ENCODE assay signal across 12 cellular contexts in the genomic region with DNA sequence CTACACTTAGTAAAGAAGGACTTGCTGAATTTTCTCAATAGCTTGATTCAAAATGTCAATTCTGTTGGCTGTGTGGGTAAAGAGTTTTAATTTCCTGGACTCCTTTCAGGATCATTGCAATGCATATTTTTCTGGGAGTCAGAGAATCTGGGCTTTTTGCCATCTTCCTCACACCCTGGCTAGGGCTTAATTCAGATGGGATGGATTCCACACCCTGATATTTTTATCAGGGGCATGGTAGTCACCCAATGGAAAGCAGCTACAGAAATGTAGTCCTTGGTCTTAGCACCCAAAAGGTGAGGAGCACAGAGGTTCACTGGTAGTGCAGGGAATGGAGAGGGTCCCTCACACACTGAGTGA.
DNase-seq lines count a peak whose midpoint lies in the region; ATAC-seq, FAIRE-seq and TF ChIP-seq lines count a peak whose summit lies in the region.
"Had no signal": no experiment of that assay in that cellular context is flagged by ENCODE, and none has a peak within 500 bp of the region (broad histone marks: within the 10 kb centered on the region; RNA-seq: fewer than 3 reads in every experiment).

No MANE protein-coding gene starts in this region.

- peaks cover 89% of the 10 kb centered on the region for H3K4me1 Mint-ChIP-seq in CD4-positive, alpha-beta T cell (ENCODE audit: low read depth)

- H3K27ac ChIP-seq in CD4-positive, alpha-beta T cell (ENCODE audit: low read depth, low read length), result no peak overlapping the region
- peak overlapping the region; percentile 68 for H3K27ac ChIP-seq in neutrophil

- peaks cover 92 to 96% of the 10 kb centered on the region in 2 experiments for H3K4me1 ChIP-seq in neutrophil (ENCODE audit: control insufficient read depth in 1 of 2, insufficient read depth in 1 of 2, low read depth in 1 of 2, low read length in 1 of 2)

- H3K27me3 Mint-ChIP-seq in CD4-positive, alpha-beta T cell, result no peaks in the 10 kb centered on the region
- H3K27me3 Mint-ChIP-seq: progenitor cell of endocrine pancreas had no signal

- FAIRE-seq in urothelium cell line (lab: Jason Lieb, UNC), result no peak
- FAIRE-seq: endothelial cell of umbilical vein had no signal

- POLR2A ChIA-PET in CD4-positive, alpha-beta T cell (lab: Charles Lee), result interaction anchor here (0.9 to 6.9 kb wide), 2 partner anchors 14 kb away, joined by 3 to 57 read pairs; no protein-coding TSS in a partner anchor

- no peaks in the 10 kb centered on the region for H3K9me3 Mint-ChIP-seq in CD4-positive, alpha-beta T cell

- no peaks in the 10 kb centered on the region for H3K9me3 ChIP-seq in CD4-positive, alpha-beta T cell (ENCODE audit: control insufficient read depth, low read length)
- H3K9me3 ChIP-seq in neutrophil, result no peaks in the 10 kb centered on the region

- ATAC-seq in CD4-positive, alpha-beta T cell (ENCODE audit: poor library complexity), result no peak
- no peak for ATAC-seq in GM18511 (IDR thresholded peaks at IDR 0.05; ENCODE audit: unreplicated experiment)
- ATAC-seq: Panc1 had no signal

- intact Hi-C loops in CD4-positive, alpha-beta T cell (cut with DNase I, micrococcal nuclease), result no loop called here

- H3K27me3 ChIP-seq in CD4-positive, alpha-beta T cell (ENCODE audit: control insufficient read depth, insufficient read depth, low read length), result no peaks in the 10 kb centered on the region
- no peaks in the 10 kb centered on the region for H3K27me3 ChIP-seq in neutrophil

- peak overlapping the region; percentile 83 for H3K27ac Mint-ChIP-seq in CD4-positive, alpha-beta T cell
- H3K27ac Mint-ChIP-seq: progenitor cell of endocrine pancreas had no signal

- H3K4me3 ChIP-seq in neutrophil (ENCODE audit: low read depth in 1 of 2, low read length in 1 of 2), result no peak overlapping the region

- CTCF ChIA-PET in CD4-positive, alpha-beta T cell (lab: Charles Lee), result no interaction called here

- DNase-seq in CD4-positive, alpha-beta T cell, result no peak
- DNase-seq in HS-27A (ENCODE audit: low read depth), result peak; percentile 48
- peak; percentile 41 for DNase-seq in dedifferentiated amniotic fluid mesenchymal stem cell (ENCODE audit: extremely low spot score)
- DNase-seq in HuH-7.5 (ENCODE audit: low spot score), result no peak
- no peak for DNase-seq in Ammon's horn (ENCODE audit: low spot score)
- no peak for DNase-seq in urothelium cell line (ENCODE audit: low spot score)
- DNase-seq: GF-D8 had no signal

- peak overlapping the region; percentile 63 for H3K4me3 Mint-ChIP-seq in CD4-positive, alpha-beta T cell

- H3K36me3 Mint-ChIP-seq in CD4-positive, alpha-beta T cell (ENCODE audit: low read depth), result peaks cover 68% of the 10 kb centered on the region

- H3K36me3 ChIP-seq in neutrophil, result peaks cover 16% of the 10 kb centered on the region

- no peak for TF ChIP-seq CTCF in CD4-positive, alpha-beta T cell (IDR thresholded peaks at IDR 0.05)
- TF ChIP-seq CTCF in neutrophil (IDR thresholded peaks at IDR 0.05), result no peak

Comparison
In these comparisons a context has a peak if more than half of its experiments do, and no peak if none do; other contexts are left out.
1. DNase-seq: peak in HS-27A (single experiment) and dedifferentiated amniotic fluid mesenchymal stem cell (single experiment); none in CD4-positive, alpha-beta T cell (0 of 10), HuH-7.5 (single experiment), Ammon's horn (single experiment) and urothelium cell line (single experiment).